ENCODE assay signal across 8 cellular contexts in the genomic region with DNA sequence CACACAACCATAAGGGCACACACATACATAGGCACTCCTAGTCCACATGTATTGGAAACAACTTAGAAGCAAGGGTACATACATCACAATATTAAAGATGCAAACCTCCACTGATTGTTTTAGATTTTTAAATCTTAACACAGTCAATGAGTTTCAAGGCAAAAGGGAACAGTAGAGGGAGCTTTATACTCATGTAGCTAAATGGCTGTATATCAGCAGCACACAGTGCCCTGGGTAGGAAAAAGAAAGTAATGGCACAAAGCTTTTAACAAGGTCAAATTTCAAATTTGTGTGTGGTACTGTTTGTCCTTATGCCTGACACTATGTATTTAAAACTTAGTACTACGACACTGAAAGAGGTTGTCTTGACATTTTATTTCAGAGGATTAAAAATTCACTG.
A peak's percentile ranks its signal among the peaks of the same experiment; 100 is the strongest.
DNase-seq lines count a peak whose midpoint lies in the region; ATAC-seq and TF ChIP-seq lines count a peak whose summit lies in the region.

No MANE protein-coding gene starts in this region.

- H3K36me3 ChIP-seq in left lung: peaks cover 0 to 70% of the 10 kb centered on the region in 2 donors
- H3K36me3 ChIP-seq in uterus: no peaks in the 10 kb centered on the region
- peaks cover 48% of the 10 kb centered on the region for H3K36me3 ChIP-seq in effector memory CD4-positive, alpha-beta T cell (ENCODE audit: control insufficient read depth, insufficient read depth, low read length)

- H3K36me3 Mint-ChIP-seq in MCF 10A (ENCODE audit: insufficient read depth, unreplicated experiment): peaks cover 64% of the 10 kb centered on the region

- H3K27me3 ChIP-seq in left lung: no peaks in the 10 kb centered on the region
- H3K27me3 ChIP-seq in uterus: no peaks in the 10 kb centered on the region
- no peaks in the 10 kb centered on the region for H3K27me3 ChIP-seq in effector memory CD4-positive, alpha-beta T cell (replicated peaks; ENCODE audit: control insufficient read depth, insufficient read depth, low read length, poor library complexity, severe bottlenecking)

- H3K4me1 ChIP-seq in left lung (peaks cover 0 to 7% of the 10 kb centered on the region in 2 donors), uterus (peaks cover 0 to 2% of the 10 kb centered on the region in 2 donors)
- H3K4me1 ChIP-seq in effector memory CD4-positive, alpha-beta T cell (ENCODE audit: control insufficient read depth, insufficient read depth, low read length, poor library complexity, severe bottlenecking): no peaks in the 10 kb centered on the region

- POLR2A ChIA-PET in MCF 10A (lab: Yijun Ruan, JAX): interaction anchor here (0.7 to 1.5 kb wide), 7 partner anchors 12 to 617 kb away, joined by 3 to 4 read pairs (median 3); no protein-coding TSS in a partner anchor

- TF ChIP-seq POLR2A in uterus (IDR thresholded peaks at IDR 0.05): no peak

- CTCF ChIA-PET in MCF 10A (lab: Yijun Ruan, JAX): interaction anchor here (0.5 to 2.8 kb wide), 14 partner anchors 13 to 693 kb away, joined by 3 to 14 read pairs (median 3); no protein-coding TSS in a partner anchor

- TF ChIP-seq CTCF in MCF 10A (IDR thresholded peaks at IDR 0.05; ENCODE audit: unreplicated experiment): peak; percentile 30
- TF ChIP-seq CTCF in left lung (IDR thresholded peaks at IDR 0.05): peak in 1 of 2 donors; percentile 38
- peak; percentile 50 to 68 (median 61) for TF ChIP-seq CTCF in uterus (IDR thresholded peaks at IDR 0.05)

- no peaks in the 10 kb centered on the region for H3K9me3 Mint-ChIP-seq in MCF 10A (ENCODE audit: unreplicated experiment)

- H3K9me3 ChIP-seq in left lung (no peaks in the 10 kb centered on the region), uterus (no peaks in the 10 kb centered on the region)
- H3K9me3 ChIP-seq in effector memory CD4-positive, alpha-beta T cell (ENCODE audit: control insufficient read depth, low read length): no peaks in the 10 kb centered on the region

- peaks cover 4% of the 10 kb centered on the region for H3K4me1 Mint-ChIP-seq in MCF 10A (ENCODE audit: insufficient read depth, unreplicated experiment)

- H3K27me3 Mint-ChIP-seq in MCF 10A (ENCODE audit: insufficient read depth, unreplicated experiment): no peaks in the 10 kb centered on the region

- peak; percentile 76 for ATAC-seq in Right ventricle myocardium inferior
- peak; percentile 91 for ATAC-seq in left lung
- no peak for ATAC-seq in HG03135 (IDR thresholded peaks at IDR 0.05; ENCODE audit: unreplicated experiment)

- intact Hi-C loops in Right ventricle myocardium inferior (cut with DNase I): loop anchor here (1.0 kb wide), 1 partner anchor 221 kb away; no protein-coding TSS in a partner anchor
- intact Hi-C loops in cardiac septum (cut with DNase I): loop anchor here (5.0 to 10.0 kb wide), 4 partner anchors 119 to 587 kb away; a partner anchor contains a TSS
- intact Hi-C loops in MCF 10A (cut with micrococcal nuclease): loop anchor here (1.0 to 10.0 kb wide), 3 partner anchors 129 to 261 kb away; a partner anchor contains a TSS
- intact Hi-C loops in left lung (cut with DNase I): loop anchor here in 1 of 2 donors (10.0 kb wide), 1 partner anchor 219 kb away; no protein-coding TSS in a partner anchor
- intact Hi-C loops in uterus (cut with DNase I; ENCODE audit: low total_unique reads): no loop called here

- no peak for DNase-seq in Right ventricle myocardium inferior (ENCODE audit: missing footprints)
- DNase-seq in cardiac septum (ENCODE audit: low spot score): no peak
- peak; percentile 52 for DNase-seq in NCI-H2196 treated with DMSO at 0.1 percent for 48 hours (lab: John Stamatoyannopoulos, UW; ENCODE audit: unreplicated experiment)
- peak; percentile 43 for DNase-seq in MCF 10A (ENCODE audit: unreplicated experiment)
- DNase-seq in left lung: no peak
- DNase-seq in uterus: no peak
- no peak for DNase-seq in effector memory CD4-positive, alpha-beta T cell

- H3K27ac Mint-ChIP-seq in MCF 10A (ENCODE audit: low read depth, unreplicated experiment): no peak overlapping the region

- H3K4me3 ChIP-seq in left lung: no peak overlapping the region
- H3K4me3 ChIP-seq in uterus: no peak overlapping the region
- H3K4me3 ChIP-seq in effector memory CD4-positive, alpha-beta T cell (ENCODE audit: insufficient read depth, low read depth, low read length, poor library complexity, severe bottlenecking): no peak overlapping the region

- BruUV-seq in MCF 10A (replicated peaks; lab: Mats Ljungman, UMichigan): no TSS peak

- H3K27ac ChIP-seq in left lung: no peak overlapping the region
- no peak overlapping the region for H3K27ac ChIP-seq in uterus
- no peak overlapping the region for H3K27ac ChIP-seq in effector memory CD4-positive, alpha-beta T cell (ENCODE audit: insufficient read depth, low read length, poor library complexity, severe bottlenecking)

- no peak overlapping the region for H3K4me3 Mint-ChIP-seq in MCF 10A (ENCODE audit: unreplicated experiment)

Comparison
In these comparisons a context has a peak if more than half of its experiments do, and no peak if none do; other contexts are left out.
1. DNase-seq: peak in NCI-H2196 treated with DMSO at 0.1 percent for 48 hours (single experiment) and MCF 10A (single experiment); none in Right ventricle myocardium inferior (single experiment), cardiac septum (single experiment), left lung (0 of 2), uterus (0 of 2) and effector memory CD4-positive, alpha-beta T cell (0 of 3).